In the genomic region with DNA sequence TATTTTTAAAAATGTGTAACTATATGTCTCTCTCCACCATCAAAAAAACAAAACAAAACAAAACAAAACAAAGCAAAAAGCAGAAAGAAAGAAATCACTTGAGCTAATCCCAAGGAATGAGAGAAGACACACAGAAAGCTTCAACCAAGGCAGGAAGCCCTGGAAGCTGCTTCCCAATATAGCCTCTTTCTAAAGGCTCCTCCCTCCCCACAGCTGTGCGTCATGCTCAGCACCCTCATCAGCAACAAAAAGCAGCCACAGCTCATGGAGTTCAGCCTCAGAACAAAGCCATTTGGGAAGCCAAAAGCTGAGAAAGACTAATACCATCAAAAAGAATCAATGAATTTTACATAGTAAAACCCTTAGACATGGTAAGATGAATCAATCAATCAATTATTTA, we compare ENCODE assay signal across 16 cellular contexts.
DNase-seq lines count a peak whose midpoint lies in the region; ATAC-seq and TF ChIP-seq lines count a peak whose summit lies in the region.
"Had no signal": no experiment of that assay in that cellular context is flagged by ENCODE, and none has a peak within 500 bp of the region (broad histone marks: within the 10 kb centered on the region; RNA-seq: fewer than 3 reads in every experiment).

No MANE protein-coding gene starts in this region.

- no peaks in the 10 kb centered on the region for H3F3A ChIP-seq in GM23248 (ENCODE audit: insufficient read depth)

- WGBS in GM23248 (ENCODE audit: low coverage in 1 of 2, low lambda C conversion rate in 2 of 2, missing lambda C conversion rate in 2 of 2), 2 experiments, result 0% methylated on average over 1 of the region's 1 CpG

- DNase-seq in GM23248 (peak; percentile 0), SJCRH30 (peak; percentile 71 to 83), globus pallidus (ENCODE audit: low spot score) (peak; percentile 92), neural crest cell (ENCODE audit: low read depth, low spot score) (peak; percentile 15), G401 (ENCODE audit: low spot score) (no peak), EL (no peak)
- no peak for DNase-seq in activated naive CD4-positive, alpha-beta T cell treated with Interleukin-2 at 50 U/mL for 16 hours
- DNase-seq: activated CD8-positive, alpha-beta T cell treated with anti-CD3 and anti-CD28 coated beads for 36 hours; activated naive CD4-positive, alpha-beta T cell treated with anti-CD3 and anti-CD28 coated beads, Interleukin-2, amount 50 U/mL, for 16 hours; CD4-positive, CD25-positive, alpha-beta regulatory T cell; heart right ventricle; NCI-H1417 treated with DMSO at 0.1 percent for 48 hours; stimulated activated CD4-positive, alpha-beta T cell treated with anti-CD3 and anti-CD28 coated beads, Interleukin-12 subunit alpha, Interleukin-12 subunit beta, amount 100 ng/mL, for 4 hours had no signal

- H3K4me1 ChIP-seq in GM23248 (ENCODE audit: insufficient read depth), result no peaks in the 10 kb centered on the region
- peaks cover 20% of the 10 kb centered on the region for H3K4me1 ChIP-seq in SJCRH30
- H3K4me1 ChIP-seq: heart right ventricle had no signal

- no peak for ATAC-seq in HG03565 (IDR thresholded peaks at IDR 0.05; ENCODE audit: unreplicated experiment)
- ATAC-seq: activated CD8-positive, alpha-beta T cell treated with anti-CD3 and anti-CD28 coated beads for 36 hours; heart right ventricle; HepG2 had no signal

- peaks cover 21% of the 10 kb centered on the region for H3K4me1 Mint-ChIP-seq in neural crest cell
- H3K4me1 Mint-ChIP-seq: CD4-positive, CD25-positive, alpha-beta regulatory T cell had no signal

- H3K9ac ChIP-seq in GM23248, result no peak overlapping the region

- no peak for TF ChIP-seq CTCF in neural crest cell (conservative IDR thresholded peaks at IDR 0.05)

- H3K36me3 Mint-ChIP-seq in neural crest cell (ENCODE audit: low read depth), result no peaks in the 10 kb centered on the region
- H3K36me3 Mint-ChIP-seq: CD4-positive, CD25-positive, alpha-beta regulatory T cell had no signal

- H3K27ac Mint-ChIP-seq in neural crest cell (ENCODE audit: unreplicated experiment), result peak overlapping the region; percentile 86
- H3K27ac Mint-ChIP-seq: activated CD8-positive, alpha-beta T cell treated with anti-CD3 and anti-CD28 coated beads for 36 hours; CD4-positive, CD25-positive, alpha-beta regulatory T cell; T-helper 1 cell treated with Interleukin-12 subunit alpha and Interleukin-12 subunit beta and Interleukin-4 antibody, amounts not matched to agents 30 μg/mL and 1 μg/mL, for 36 hours had no signal

- H3K27me3 Mint-ChIP-seq in neural crest cell (ENCODE audit: low read depth), result no peaks in the 10 kb centered on the region
- H3K27me3 Mint-ChIP-seq: activated CD8-positive, alpha-beta T cell treated with anti-CD3 and anti-CD28 coated beads for 36 hours; CD4-positive, CD25-positive, alpha-beta regulatory T cell had no signal

- H3K79me2 ChIP-seq in GM23248 (ENCODE audit: insufficient read depth), result no peaks in the 10 kb centered on the region

- H3K4me3 ChIP-seq in GM23248 (no peak overlapping the region), SJCRH30 (no peak overlapping the region)
- H3K4me3 ChIP-seq: heart right ventricle had no signal

- no peak overlapping the region for H3K4me2 ChIP-seq in GM23248 (ENCODE audit: unreplicated experiment)

- in situ Hi-C loops in GM23248 (cut with MboI), result no loop called here
- in situ Hi-C loops in G401 (cut with HindIII; ENCODE audit: low sequenced_read_pairs), result no loop called here

- H3K27ac ChIP-seq in GM23248, result no peak overlapping the region
- 0 out of 2 replicates have a peak overlapping the region, but pooled peaks have one; percentile 42 for H3K27ac ChIP-seq in SJCRH30
- H3K27ac ChIP-seq: heart right ventricle had no signal

- H3K4me3 Mint-ChIP-seq in neural crest cell, result peak overlapping the region; percentile 50
- H3K4me3 Mint-ChIP-seq: activated CD8-positive, alpha-beta T cell treated with anti-CD3 and anti-CD28 coated beads for 36 hours; CD4-positive, CD25-positive, alpha-beta regulatory T cell; T-helper 1 cell treated with Interleukin-12 subunit alpha and Interleukin-12 subunit beta and Interleukin-4 antibody, amounts not matched to agents 30 μg/mL and 1 μg/mL, for 36 hours had no signal

- H3K36me3 ChIP-seq in GM23248 (ENCODE audit: low read depth) (no peaks in the 10 kb centered on the region), SJCRH30 (no peaks in the 10 kb centered on the region)
- H3K36me3 ChIP-seq: heart right ventricle had no signal

- H4K20me1 ChIP-seq in GM23248 (ENCODE audit: insufficient read depth), result no peaks in the 10 kb centered on the region

- H2AFZ ChIP-seq in GM23248, result no peak overlapping the region

- H3K27me3 ChIP-seq in GM23248 (replicated peaks; ENCODE audit: insufficient read depth) (no peaks in the 10 kb centered on the region), SJCRH30 (no peaks in the 10 kb centered on the region)
- H3K27me3 ChIP-seq: heart right ventricle had no signal

- H3K9me3 ChIP-seq in GM23248 (ENCODE audit: low read depth) (peaks cover 2% of the 10 kb centered on the region), SJCRH30 (replicated peaks) (no peaks in the 10 kb centered on the region)
- H3K9me3 ChIP-seq: heart right ventricle had no signal

- no peaks in the 10 kb centered on the region for H3K9me3 Mint-ChIP-seq in neural crest cell
- H3K9me3 Mint-ChIP-seq: activated CD8-positive, alpha-beta T cell treated with anti-CD3 and anti-CD28 coated beads for 36 hours; T-helper 1 cell treated with Interleukin-12 subunit alpha and Interleukin-12 subunit beta and Interleukin-4 antibody, amounts not matched to agents 30 μg/mL and 1 μg/mL, for 36 hours had no signal

- H3K9me2 ChIP-seq in GM23248 (ENCODE audit: insufficient read depth), result no peaks in the 10 kb centered on the region

Comparison
In these comparisons a context has a peak if more than half of its experiments do, and no peak if none do; other contexts are left out.
1. DNase-seq: peak in GM23248 (single experiment), SJCRH30 (2 of 2), globus pallidus (single experiment) and neural crest cell (single experiment); none in G401 (single experiment), activated naive CD4-positive, alpha-beta T cell treated with Interleukin-2 at 50 U/mL for 16 hours (single experiment) and EL (single experiment).